ENCODE assay signal across 2 cellular contexts in genomic region chr10:87875929-87876571, GRCh38.
TF ChIP-seq lines count a peak whose summit lies in the region.

No MANE protein-coding gene starts in this region.

TF ChIP-seq in SK-N-SH, 30 proteins besides CTCF, POLR2A, EP300 and RAD21:
- TF ChIP-seq RFX5 (IDR thresholded peaks at IDR 0.05; ENCODE audit: low read length), result no peak
- TF ChIP-seq FOXJ3 (CRISPR knock-in tag; IDR thresholded peaks at IDR 0.05), result no peak
- no peak for TF ChIP-seq NRF1 (IDR thresholded peaks at IDR 0.05; ENCODE audit: low read depth, low read length)
- no peak for TF ChIP-seq NFIC (IDR thresholded peaks at IDR 0.05; ENCODE audit: borderline replicate concordance)
- no peak for TF ChIP-seq USF2 (IDR thresholded peaks at IDR 0.05; ENCODE audit: borderline replicate concordance, low read depth, low read length)
- TF ChIP-seq CHD2 (IDR thresholded peaks at IDR 0.05; ENCODE audit: low read length, partially characterized antibody), result no peak
- no peak for TF ChIP-seq REST (IDR thresholded peaks at IDR 0.05; ENCODE audit: low read depth, low read length)
- no peak for TF ChIP-seq PBX3 (IDR thresholded peaks at IDR 0.05)
- no peak for TF ChIP-seq GATA2 (CRISPR knock-in tag; IDR thresholded peaks at IDR 0.05)
- TF ChIP-seq MXI1 (IDR thresholded peaks at IDR 0.05; ENCODE audit: low read depth, low read length), result no peak
- no peak for TF ChIP-seq TCF12 (IDR thresholded peaks at IDR 0.05)
- no peak for TF ChIP-seq SIN3A (IDR thresholded peaks at IDR 0.05; ENCODE audit: borderline replicate concordance, low read depth, low read length)
- TF ChIP-seq GABPA (IDR thresholded peaks at IDR 0.05; ENCODE audit: low read depth), result no peak
- TF ChIP-seq ZBTB33 (IDR thresholded peaks at IDR 0.05; ENCODE audit: borderline replicate concordance, low read depth), result no peak

TF ChIP-seq in SK-N-SH treated with all-trans-retinoic acid at 6 μM for 48 hours, 23 proteins besides CTCF, POLR2A, EP300 and RAD21:
- TF ChIP-seq ISL1 (CRISPR knock-in tag; IDR thresholded peaks at IDR 0.05) (no peak), ZNF70 (CRISPR knock-in tag; IDR thresholded peaks at IDR 0.05) (no peak), OSR1 (CRISPR knock-in tag; IDR thresholded peaks at IDR 0.05) (no peak), ESRRG (CRISPR knock-in tag; IDR thresholded peaks at IDR 0.05) (no peak), TCF4 (CRISPR knock-in tag; IDR thresholded peaks at IDR 0.05; ENCODE audit: borderline replicate concordance) (no peak), TOX (CRISPR knock-in tag; IDR thresholded peaks at IDR 0.05; ENCODE audit: borderline replicate concordance) (no peak), BACH2 (CRISPR knock-in tag; IDR thresholded peaks at IDR 0.05; ENCODE audit: borderline replicate concordance) (no peak), CSDC2 (CRISPR knock-in tag; IDR thresholded peaks at IDR 0.05) (no peak), GLIS3 (CRISPR knock-in tag; IDR thresholded peaks at IDR 0.05) (no peak), PPARA (CRISPR knock-in tag; IDR thresholded peaks at IDR 0.05; ENCODE audit: borderline replicate concordance) (no peak), ZNF8 (CRISPR knock-in tag; IDR thresholded peaks at IDR 0.05) (no peak), PATZ1 (CRISPR knock-in tag; IDR thresholded peaks at IDR 0.05; ENCODE audit: borderline replicate concordance) (no peak), CREB5 (CRISPR knock-in tag; IDR thresholded peaks at IDR 0.05; ENCODE audit: low read depth) (no peak), ZC3H10 (CRISPR knock-in tag; IDR thresholded peaks at IDR 0.05) (no peak), RARB (CRISPR knock-in tag; IDR thresholded peaks at IDR 0.05) (no peak), ZFP30 (CRISPR knock-in tag; IDR thresholded peaks at IDR 0.05) (no peak), SNAI2 (CRISPR knock-in tag; IDR thresholded peaks at IDR 0.05) (no peak)
